Comparison of ENCODE assay signal across 15 cellular contexts in the genomic region with DNA sequence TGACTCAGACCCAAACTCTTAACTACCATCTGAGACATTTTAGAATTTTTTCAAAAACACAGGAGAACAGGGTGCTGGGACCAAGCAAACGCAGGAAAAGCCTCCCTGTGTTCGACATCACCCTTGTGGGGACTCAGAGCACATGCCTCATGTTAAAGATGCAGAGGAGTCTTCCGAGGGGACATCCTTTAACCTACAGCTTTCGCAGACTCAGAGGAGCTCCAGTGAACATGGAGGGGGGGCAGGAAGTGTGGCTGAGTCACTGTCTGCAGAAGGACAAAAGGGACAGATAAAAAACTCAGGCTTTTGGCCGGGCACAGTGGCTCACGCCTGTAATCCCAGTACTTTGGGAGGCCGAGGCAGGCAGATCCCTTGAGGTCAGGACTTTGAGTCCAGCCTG. TPM values are rescaled to one million over a fixed set of nuclear protein-coding genes. Genes with fewer than 3 reads are reported as not detected.
A peak's percentile ranks its signal among the peaks of the same experiment; 100 is the strongest.
DNase-seq lines count a peak whose midpoint lies in the region; ATAC-seq and TF ChIP-seq lines count a peak whose summit lies in the region.
"Had no signal": no experiment of that assay in that cellular context is flagged by ENCODE, and none has a peak within 500 bp of the region (broad histone marks: within the 10 kb centered on the region; RNA-seq: fewer than 3 reads in every experiment).

No MANE protein-coding gene starts in this region.

- no peak overlapping the region for H3K4ac ChIP-seq in mesendoderm (ENCODE audit: low read depth, low read length)

- peak overlapping the region; percentile 15 for H3K56ac ChIP-seq in mesendoderm (ENCODE audit: low read length)

- peaks cover 33% of the 10 kb centered on the region for H3K4me1 ChIP-seq in HUES64 (ENCODE audit: insufficient read depth, low read length)
- H3K4me1 ChIP-seq in mesendoderm (ENCODE audit: control insufficient read depth, low read depth, low read length), result no peaks in the 10 kb centered on the region
- H3K4me1 ChIP-seq in body of pancreas, result no peaks in the 10 kb centered on the region
- H3K4me1 ChIP-seq: upper lobe of left lung had no signal

- H3K9ac ChIP-seq in HUES64 (ENCODE audit: low read depth, low read length) (no peak overlapping the region), mesendoderm (ENCODE audit: low read length) (no peak overlapping the region)

- TF ChIP-seq POLR2A in body of pancreas (IDR thresholded peaks at IDR 0.05), result no peak

- H3K27ac ChIP-seq in HUES64 (ENCODE audit: low read depth, low read length), result peak overlapping the region; percentile 23; the same call in 1 of the 2 replicates
- H3K27ac ChIP-seq in mesendoderm (ENCODE audit: low read depth, low read length), result peak overlapping the region; percentile 9
- no peak overlapping the region for H3K27ac ChIP-seq in body of pancreas
- H3K27ac ChIP-seq: upper lobe of left lung had no signal

- CTCF ChIA-PET in activated CD8-positive, alpha-beta T cell treated with anti-CD3 and anti-CD28 coated beads for 36 hours (lab: Charles Lee), result no interaction called here

- H3K9me3 ChIP-seq in HUES64 (ENCODE audit: insufficient read depth, low read depth, low read length) (no peaks in the 10 kb centered on the region), body of pancreas (no peaks in the 10 kb centered on the region)
- H3K9me3 ChIP-seq: upper lobe of left lung had no signal

- H3K36me3 ChIP-seq in HUES64 (ENCODE audit: insufficient read depth, low read length), result no peaks in the 10 kb centered on the region
- no peaks in the 10 kb centered on the region for H3K36me3 ChIP-seq in mesendoderm (ENCODE audit: control insufficient read depth, insufficient read depth, low read length)
- no peaks in the 10 kb centered on the region for H3K36me3 ChIP-seq in body of pancreas (replicated peaks in 1 of 2; ENCODE audit: insufficient read depth in 1 of 2, low read depth in 2 of 2)
- H3K36me3 ChIP-seq: upper lobe of left lung had no signal

- H4K8ac ChIP-seq in mesendoderm (ENCODE audit: low read depth, low read length), result no peak overlapping the region

- TF ChIP-seq CTCF in activated CD8-positive, alpha-beta T cell treated with anti-CD3 and anti-CD28 coated beads for 36 hours (IDR thresholded peaks at IDR 0.05), result no peak
- no peak for TF ChIP-seq CTCF in body of pancreas (IDR thresholded peaks at IDR 0.05)
- no peak for TF ChIP-seq CTCF in GM10266 (IDR thresholded peaks at IDR 0.05; ENCODE audit: control insufficient read depth, insufficient read depth, low read depth, missing control alignments)

- H2BK15ac ChIP-seq in mesendoderm (replicated peaks; ENCODE audit: low read depth), result no peak overlapping the region

- no peak overlapping the region for H4K5ac ChIP-seq in mesendoderm (ENCODE audit: low read length)

- peaks cover 8% of the 10 kb centered on the region for H3K4me1 Mint-ChIP-seq in activated CD8-positive, alpha-beta T cell treated with anti-CD3 and anti-CD28 coated beads for 36 hours (ENCODE audit: low read depth)

- peak; percentile 74 for ATAC-seq in activated CD8-positive, alpha-beta T cell treated with anti-CD3 and anti-CD28 coated beads for 36 hours
- no peak for ATAC-seq in body of pancreas

- intact Hi-C loops in activated CD8-positive, alpha-beta T cell treated with anti-CD3 and anti-CD28 coated beads for 36 hours (cut with micrococcal nuclease), result no loop called here
- intact Hi-C loops in body of pancreas (cut with DNase I), result no loop called here

- H3K4me3 Mint-ChIP-seq in activated CD8-positive, alpha-beta T cell treated with anti-CD3 and anti-CD28 coated beads for 36 hours, result no peak overlapping the region

- H2BK120ac ChIP-seq in mesendoderm (ENCODE audit: low read depth, low read length), result no peak overlapping the region

- no peak overlapping the region for H2AK5ac ChIP-seq in mesendoderm (ENCODE audit: low read length)

- H3K9me3 Mint-ChIP-seq in activated CD8-positive, alpha-beta T cell treated with anti-CD3 and anti-CD28 coated beads for 36 hours, result no peaks in the 10 kb centered on the region

- POLR2A ChIA-PET in activated CD8-positive, alpha-beta T cell treated with anti-CD3 and anti-CD28 coated beads for 36 hours (lab: Charles Lee), result no interaction called here

- H3K4me3 ChIP-seq in HUES64 (ENCODE audit: low read length) (no peak overlapping the region), mesendoderm (ENCODE audit: low read length) (no peak overlapping the region), body of pancreas (no peak overlapping the region)
- H3K4me3 ChIP-seq: upper lobe of left lung had no signal

- H3K36me3 Mint-ChIP-seq in activated CD8-positive, alpha-beta T cell treated with anti-CD3 and anti-CD28 coated beads for 36 hours (ENCODE audit: low read depth), result no peaks in the 10 kb centered on the region

- no peaks in the 10 kb centered on the region for H3K79me2 ChIP-seq in mesendoderm (ENCODE audit: control insufficient read depth, insufficient read depth, low read length)

- H3K27ac Mint-ChIP-seq in activated CD8-positive, alpha-beta T cell treated with anti-CD3 and anti-CD28 coated beads for 36 hours, result no peak overlapping the region

- DNase-seq in ELF-1 (ENCODE audit: low read depth, low spot score), result peak; percentile 35
- peak; percentile 31 for DNase-seq in activated CD8-positive, alpha-beta T cell treated with anti-CD3 and anti-CD28 coated beads for 36 hours
- peak; percentile 88 for DNase-seq in mesendoderm
- no peak for DNase-seq in body of pancreas
- no peak for DNase-seq in stimulated activated CD4-positive, alpha-beta T cell treated with anti-CD3 and anti-CD28 coated beads, Interleukin-4, amount 100 ng/mL, for 4 hours
- no peak for DNase-seq in stimulated activated naive CD4-positive, alpha-beta T cell (lab: John Stamatoyannopoulos, UW)
- no peak for DNase-seq in GM10266 (ENCODE audit: extremely low spot score)
- DNase-seq: glutamatergic neuron; MM.1S; NCI-H446; stimulated activated CD4-positive, alpha-beta T cell treated with anti-CD3 and anti-CD28 coated beads, Interleukin-12 subunit alpha, Interleukin-12 subunit beta, amount 100 ng/mL, for 4 hours had no signal

- H3K23ac ChIP-seq in mesendoderm (ENCODE audit: low read length), result no peak overlapping the region

- no peak overlapping the region for H2BK5ac ChIP-seq in mesendoderm (ENCODE audit: low read length)

- H3K4me2 ChIP-seq in mesendoderm (ENCODE audit: low read length), result no peak overlapping the region

- WGBS in HUES64, result 69% methylated on average over 7 of the region's 7 CpGs
- WGBS in mesendoderm (ENCODE audit: extremely low coverage, insufficient coverage, low lambda C conversion rate), result no CpG with 5 or more reads among the region's 7 CpGs
- WGBS in body of pancreas, 2 donors, result 68 to 73% methylated on average over 6 to 7 of the region's 7 CpGs

- peak overlapping the region; percentile 41 for H3K18ac ChIP-seq in mesendoderm (ENCODE audit: low read length)

- H3K27me3 ChIP-seq in HUES64 (ENCODE audit: insufficient read depth, low read length) (no peaks in the 10 kb centered on the region), mesendoderm (ENCODE audit: insufficient read depth, low read length, poor library complexity) (no peaks in the 10 kb centered on the region), body of pancreas (no peaks in the 10 kb centered on the region)
- H3K27me3 ChIP-seq: upper lobe of left lung had no signal

- no peaks in the 10 kb centered on the region for H3K79me1 ChIP-seq in mesendoderm (ENCODE audit: low read length)

- peaks cover 28% of the 10 kb centered on the region for H3K27me3 Mint-ChIP-seq in activated CD8-positive, alpha-beta T cell treated with anti-CD3 and anti-CD28 coated beads for 36 hours

RNA-seq across cellular contexts. Expression of a gene that starts 15.1 kb away (rescaled TPM):
- polyA plus RNA-seq in HUES64 (2013, experiment 1 of 2), result 8.9 TPM
- polyA plus RNA-seq in HUES64 (2013, experiment 2 of 2), result 12.0 TPM
- total RNA-seq in activated CD8-positive, alpha-beta T cell treated with anti-CD3 and anti-CD28 coated beads for 36 hours, result not detected
- polyA plus RNA-seq in mesendoderm (2013, experiment 1 of 2), result 6.6 TPM
- polyA plus RNA-seq in mesendoderm (2013, experiment 2 of 2), result 6.4 TPM
- 1 to 10 TPM in 1 of 2 donors, not detected in 1; 4.2 TPM for total RNA-seq in body of pancreas
- total RNA-seq: bronchial epithelial cell, osteoblast had no signal

Comparison
In these comparisons a context has a peak if more than half of its experiments do, and no peak if none do; other contexts are left out.
1. DNase-seq: peak in ELF-1 (single experiment), activated CD8-positive, alpha-beta T cell treated with anti-CD3 and anti-CD28 coated beads for 36 hours (single experiment) and mesendoderm (single experiment); none in body of pancreas (0 of 4), stimulated activated CD4-positive, alpha-beta T cell treated with anti-CD3 and anti-CD28 coated beads, Interleukin-4, amount 100 ng/mL, for 4 hours (0 of 2), stimulated activated naive CD4-positive, alpha-beta T cell (0 of 6) and GM10266 (single experiment).
2. H3K27ac ChIP-seq: peak in HUES64 (single experiment) and mesendoderm (single experiment); none in body of pancreas (0 of 4).